In genomic region chr14:105244334-105244733, GRCh38 we compare ENCODE assay signal across 24 cellular contexts.
"Had no signal": no experiment of that assay in that cellular context is flagged by ENCODE, and none has a peak within 500 bp of the region (broad histone marks: within the 10 kb centered on the region; RNA-seq: fewer than 3 reads in every experiment).

No MANE protein-coding gene starts in this region.

- H3K4me3 Mint-ChIP-seq: endodermal cell, nephron had no signal

- H3K27ac Mint-ChIP-seq: endodermal cell, nephron had no signal

- DNase-seq: effector CD4-positive, alpha-beta T cell; endodermal cell; foreskin melanocyte; head of caudate nucleus; kidney; left colon; left ventricle myocardium superior; mesendoderm; naive B cell; ovary; sigmoid colon; stimulated activated CD4-positive, alpha-beta T cell treated with anti-CD3 and anti-CD28 coated beads, Interleukin-2, amount 100 ng/mL, for 24 hours; stimulated activated CD4-positive, alpha-beta T cell treated with anti-CD3 and anti-CD28 coated beads, Interleukin-4, amount 100 ng/mL, for 4 hours; stimulated activated naive CD4-positive, alpha-beta T cell; stomach; substantia nigra; transverse colon had no signal

- H3K36me3 Mint-ChIP-seq: naive B cell had no signal

- H3K9me3 Mint-ChIP-seq: endodermal cell, naive B cell, nephron had no signal

- H3K27ac ChIP-seq: coronary artery, hepatocyte, neutrophil, ovary, right atrium auricular region, sigmoid colon, skin epidermis, stomach, thoracic aorta, transverse colon had no signal

- H3K27me3 Mint-ChIP-seq: naive B cell had no signal

- ATAC-seq: left colon, left ventricle myocardium superior had no signal
